In the genomic region with DNA sequence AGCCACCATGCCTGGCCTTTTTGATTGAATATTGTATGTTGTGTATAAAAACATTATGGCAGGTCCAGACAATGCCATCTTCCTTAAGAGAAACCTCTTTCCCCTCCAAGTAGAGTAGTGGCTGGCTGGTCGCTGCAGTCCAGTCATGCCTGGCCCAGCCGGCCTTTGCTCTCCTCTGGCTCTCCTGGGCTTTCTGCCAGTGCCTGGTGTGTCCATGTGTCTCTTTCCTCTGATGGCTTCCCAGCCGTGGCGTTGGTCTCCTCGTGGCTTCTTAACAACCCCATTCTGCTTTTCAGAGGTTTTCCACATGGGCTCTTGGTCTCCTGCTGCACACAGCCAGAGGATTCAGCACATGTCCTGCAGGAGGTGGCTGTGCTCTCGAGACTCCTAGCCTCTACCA, we compare ENCODE assay signal across 25 cellular contexts. TPM values are rescaled to one million over a fixed set of nuclear protein-coding genes. Genes with fewer than 3 reads are reported as not detected.
DNase-seq lines count a peak whose midpoint lies in the region; ATAC-seq, FAIRE-seq and TF ChIP-seq lines count a peak whose summit lies in the region.
"Had no signal": no experiment of that assay in that cellular context is flagged by ENCODE, and none has a peak within 500 bp of the region (broad histone marks: within the 10 kb centered on the region; RNA-seq: fewer than 3 reads in every experiment).

No MANE protein-coding gene starts in this region.

- TF ChIP-seq EP300 in HepG2 (IDR thresholded peaks at IDR 0.05; ENCODE audit: low read depth in 2 of 2, low read length in 2 of 2): no peak
- no peak for TF ChIP-seq EP300 in HepG2 (CRISPR knock-in tag; IDR thresholded peaks at IDR 0.05; ENCODE audit: borderline replicate concordance)

- ATAC-seq in HepG2: no peak
- no peak for ATAC-seq in naive thymus-derived CD8-positive, alpha-beta T cell
- ATAC-seq: CD8-positive, alpha-beta T cell; left colon; stimulated activated memory B cell treated with anti-CD40 and anti-IgM and Interleukin-4, amounts not matched to agents 10 μg/mL and 1 μg/mL and 100 μg/mL, for 72 hours had no signal

- H3K36me3 ChIP-seq in liver (ENCODE audit: control insufficient read depth in 4 of 4, insufficient read depth in 3 of 4, low read depth in 1 of 4, low read length in 3 of 4) (peaks cover 0 to 2% (median under 1%) of the 10 kb centered on the region in 4 donors), HepG2 (replicated peaks in 1 of 2; ENCODE audit: control insufficient read depth in 1 of 2, insufficient read depth in 2 of 2, low read length in 2 of 2) (peaks cover 3 to 24% of the 10 kb centered on the region in 2 experiments)

- no peak for DNase-seq in HepG2 (ENCODE audit: low spot score)
- peak; percentile 71 for DNase-seq in globus pallidus (ENCODE audit: low spot score)
- DNase-seq in naive thymus-derived CD8-positive, alpha-beta T cell: no peak
- DNase-seq in NCI-H1417 (lab: John Stamatoyannopoulos, UW): no peak
- DNase-seq in DMS114 treated with DMSO at 0.1 percent for 48 hours (lab: John Stamatoyannopoulos, UW; ENCODE audit: unreplicated experiment): no peak
- no peak for DNase-seq in NCI-H2171 (lab: John Stamatoyannopoulos, UW)
- no peak for DNase-seq in epidermal melanocyte (ENCODE audit: insufficient read length, low spot score)
- DNase-seq: activated CD4-positive, alpha-beta memory T cell treated with anti-CD3 and anti-CD28 coated beads for 36 hours; activated naive CD4-positive, alpha-beta T cell treated with anti-CD3 and anti-CD28 coated beads, Interleukin-2, amount 50 U/mL, for 16 hours; activated T-cell treated with anti-CD3 and anti-CD28 coated beads, Interleukin-2, amount 50 U/mL, for 1 hour; brain microvascular endothelial cell; CD8-positive, alpha-beta T cell; effector CD4-positive, alpha-beta T cell; HFFc6; left colon; MV-4-11; NCI-H2081 treated with DMSO at 0.1 percent for 48 hours; NCI-H524; SIG-M5; stimulated activated CD4-positive, alpha-beta T cell treated with anti-CD3 and anti-CD28 coated beads, Interleukin-12 subunit alpha, Interleukin-12 subunit beta, amount 100 ng/mL, for 4 hours; upper lobe of left lung had no signal

- no peaks in the 10 kb centered on the region for H3K79me2 ChIP-seq in HepG2 (ENCODE audit: insufficient read depth, low read length)

- H3K4me2 ChIP-seq in HepG2 (ENCODE audit: low read depth, low read length): no peak overlapping the region

- 42% methylated on average over 6 of the region's 6 CpGs for WGBS in liver
- 92% methylated on average over 6 of the region's 6 CpGs for WGBS in HepG2 (ENCODE audit: low lambda C conversion rate)

- FAIRE-seq in HepG2 (lab: Jason Lieb, UNC): no peak

- in situ Hi-C loops in HepG2 (cut with HindIII; ENCODE audit: extremely low pct_ligation_motif_present, low pct_unique_long_range_greater_than_20kb): no loop called here

- peak overlapping the region in 1 of 10 donors; percentile 30 for H3K4me3 Mint-ChIP-seq in naive thymus-derived CD8-positive, alpha-beta T cell
- H3K4me3 Mint-ChIP-seq: activated CD4-positive, alpha-beta memory T cell treated with anti-CD3 and anti-CD28 coated beads for 36 hours; CD8-positive, alpha-beta T cell; HFFc6; stimulated activated memory B cell treated with anti-CD40 and anti-IgM and Interleukin-4, amounts not matched to agents 10 μg/mL and 1 μg/mL and 100 μg/mL, for 72 hours had no signal

- H3K4me1 ChIP-seq in liver (ENCODE audit: control insufficient read depth in 4 of 4, insufficient read depth in 4 of 4, low read length in 3 of 4) (peaks cover 2 to 24% (median 19%) of the 10 kb centered on the region in 4 donors), HepG2 (ENCODE audit: insufficient read depth, low read length) (no peaks in the 10 kb centered on the region)
- H3K4me1 ChIP-seq: parathyroid adenoma had no signal

- no peaks in the 10 kb centered on the region for H4K20me1 ChIP-seq in HepG2 (ENCODE audit: insufficient read depth, low read length)

- no peaks in the 10 kb centered on the region for H3K27me3 Mint-ChIP-seq in naive thymus-derived CD8-positive, alpha-beta T cell
- H3K27me3 Mint-ChIP-seq: activated CD4-positive, alpha-beta memory T cell treated with anti-CD3 and anti-CD28 coated beads for 36 hours; stimulated activated memory B cell treated with anti-CD40 and anti-IgM and Interleukin-4, amounts not matched to agents 10 μg/mL and 1 μg/mL and 100 μg/mL, for 72 hours had no signal

- H3K9me3 Mint-ChIP-seq in naive thymus-derived CD8-positive, alpha-beta T cell: peaks cover 0 to 4% (median 0%) of the 10 kb centered on the region in 9 donors
- H3K9me3 Mint-ChIP-seq: activated CD4-positive, alpha-beta memory T cell treated with anti-CD3 and anti-CD28 coated beads for 36 hours; CD8-positive, alpha-beta T cell; HFFc6; stimulated activated memory B cell treated with anti-CD40 and anti-IgM and Interleukin-4, amounts not matched to agents 10 μg/mL and 1 μg/mL and 100 μg/mL, for 72 hours had no signal

- no peak for TF ChIP-seq RAD21 in liver (IDR thresholded peaks at IDR 0.05)
- no peak for TF ChIP-seq RAD21 in HepG2 (CRISPR knock-in tag; IDR thresholded peaks at IDR 0.05)

- H3K27ac Mint-ChIP-seq in naive thymus-derived CD8-positive, alpha-beta T cell: peak overlapping the region in 8 of 10 donors; percentile 14 to 85 (median 68)
- H3K27ac Mint-ChIP-seq: activated CD4-positive, alpha-beta memory T cell treated with anti-CD3 and anti-CD28 coated beads for 36 hours; CD8-positive, alpha-beta T cell; HFFc6; stimulated activated memory B cell treated with anti-CD40 and anti-IgM and Interleukin-4, amounts not matched to agents 10 μg/mL and 1 μg/mL and 100 μg/mL, for 72 hours had no signal

- intact Hi-C loops in HepG2 (cut with micrococcal nuclease; ENCODE audit: unreplicated experiment): no loop called here

- H3K9me3 ChIP-seq in liver (ENCODE audit: control insufficient read depth in 4 of 4, low read length in 3 of 4) (no peaks in the 10 kb centered on the region), HepG2 (ENCODE audit: low read length) (no peaks in the 10 kb centered on the region)
- H3K9me3 ChIP-seq: upper lobe of left lung had no signal

- H2AFZ ChIP-seq in HepG2 (ENCODE audit: low read length): no peak overlapping the region
- H2AFZ ChIP-seq: parathyroid adenoma had no signal

- no peaks in the 10 kb centered on the region for H3K27me3 ChIP-seq in liver (ENCODE audit: control insufficient read depth in 4 of 4, insufficient read depth in 4 of 4, low read length in 3 of 4)
- no peaks in the 10 kb centered on the region for H3K27me3 ChIP-seq in HepG2 (ENCODE audit: control insufficient read depth in 1 of 2, insufficient read depth in 2 of 2, low read length in 2 of 2)
- H3K27me3 ChIP-seq: brain microvascular endothelial cell, upper lobe of left lung had no signal

- no peak for TF ChIP-seq CTCF in liver (IDR thresholded peaks at IDR 0.05; ENCODE audit: low read depth, low read length, missing input control)
- TF ChIP-seq CTCF in HepG2 (CRISPR knock-in tag; IDR thresholded peaks at IDR 0.05): no peak

- H3K4me1 Mint-ChIP-seq in naive thymus-derived CD8-positive, alpha-beta T cell: peaks cover 2 to 55% (median 38%) of the 10 kb centered on the region in 4 donors

- POLR2A ChIA-PET in HepG2 (lab: Yijun Ruan, JAX): no interaction called here
- POLR2A ChIA-PET in naive thymus-derived CD8-positive, alpha-beta T cell (lab: Charles Lee): interaction anchor here (0.6 kb wide), 1 partner anchor 140 kb away, joined by 5 read pairs; no protein-coding TSS in a partner anchor

- TF ChIP-seq POLR2A in HepG2 (IDR thresholded peaks at IDR 0.05; ENCODE audit: insufficient read depth in 1 of 2, low read depth in 2 of 2, low read length in 2 of 2): no peak

- peaks cover 0 to 70% (median 46%) of the 10 kb centered on the region in 3 donors for H3K36me3 Mint-ChIP-seq in naive thymus-derived CD8-positive, alpha-beta T cell

- CTCF ChIA-PET in HepG2 (lab: Yijun Ruan, JAX; ENCODE audit: low intra/inter-chr PET ratio, low total read pairs): no interaction called here

- H3K9ac ChIP-seq in liver (ENCODE audit: low read depth in 1 of 2, low read length in 2 of 2) (no peak overlapping the region), HepG2 (ENCODE audit: insufficient read depth, low read depth, low read length) (no peak overlapping the region)
- H3K9ac ChIP-seq: parathyroid adenoma had no signal

- no peak overlapping the region for H3K27ac ChIP-seq in liver (ENCODE audit: low read depth in 1 of 2, low read length in 2 of 2)
- H3K27ac ChIP-seq in HepG2 (ENCODE audit: extremely low read length, insufficient read depth, low read length): no peak overlapping the region
- H3K27ac ChIP-seq: brain microvascular endothelial cell, parathyroid adenoma, upper lobe of left lung, VCaP had no signal

- no TSS peak for BruUV-seq in HepG2 (replicated peaks; lab: Mats Ljungman, UMichigan)

- no peak overlapping the region for H3K4me3 ChIP-seq in liver (ENCODE audit: low read depth in 1 of 3, low read length in 3 of 3)
- no peak overlapping the region for H3K4me3 ChIP-seq in HepG2 (replicated peaks in 1 of 3; ENCODE audit: insufficient read depth in 1 of 3, low read depth in 2 of 3, low read length in 3 of 3)
- H3K4me3 ChIP-seq: upper lobe of left lung had no signal

RNA-seq across cellular contexts. Expression of a gene that starts 58.7 kb away (rescaled TPM):
- total RNA-seq in liver (10 to 100 TPM in 1 of 2 donors, 1 to 10 TPM in 1; 9.6 to 21.7 TPM), HepG2 (2016; rRNA removed; fragmentation: Illumina TruSeq; extraction: Trizol) (14.3 and 18.5 TPM in 2 replicates)
- polyA plus RNA-seq in liver (1 to 10 TPM; 3.8 to 5.3 TPM), HepG2 (2011; rRNA removed) (37.6 and 39.6 TPM in 2 replicates)
- 10.2 and 10.8 TPM in 2 replicates for total RNA-seq in HepG2 (2016; cell fraction: cytosol; rRNA removed; fragmentation: Illumina TruSeq; extraction: Trizol; ENCODE audit: low read depth)
- 13.5 and 16.4 TPM in 2 replicates for total RNA-seq in HepG2 (2016; cell fraction: insoluble cytoplasmic fraction; rRNA removed; fragmentation: Illumina TruSeq; extraction: Trizol)
- total RNA-seq in HepG2 (2016; cell fraction: membrane; rRNA removed; fragmentation: Illumina TruSeq; extraction: Trizol): 12.6 and 13.7 TPM in 2 replicates
- 25.8 and 30.7 TPM in 2 replicates for total RNA-seq in HepG2 (2016; cell fraction: nucleus; rRNA removed; fragmentation: Illumina TruSeq; extraction: Trizol)
- 16.3 and 17.3 TPM in 2 replicates for polyA plus RNA-seq in HepG2 (2011; cell fraction: cytosol; rRNA removed)
- 116 and 124 TPM in 2 replicates for polyA plus RNA-seq in HepG2 (2011; cell fraction: nucleus; rRNA removed)
- polyA plus RNA-seq in HepG2 (2012): 21.3 and 25.5 TPM in 2 replicates
- polyA plus RNA-seq in HepG2 (2016; cell fraction: cytosol; fragmentation: Illumina TruSeq; extraction: Trizol; ENCODE audit: low read depth): 2.1 and 2.2 TPM in 2 replicates
- polyA plus RNA-seq in HepG2 (2016; cell fraction: insoluble cytoplasmic fraction; fragmentation: Illumina TruSeq; extraction: Trizol; ENCODE audit: low read depth): 13.0 and 14.5 TPM in 2 replicates
- 3.5 and 5.2 TPM in 2 replicates for polyA plus RNA-seq in HepG2 (2016; cell fraction: membrane; fragmentation: Illumina TruSeq; extraction: Trizol; ENCODE audit: low read depth)
- 63.2 and 73.6 TPM in 2 replicates for polyA plus RNA-seq in HepG2 (2016; cell fraction: nucleus; fragmentation: Illumina TruSeq; extraction: Trizol; ENCODE audit: insufficient read depth, low read depth)
- polyA minus RNA-seq in HepG2 (2011; rRNA and poly(A)+ RNA removed; ENCODE audit: low replicate concordance): 62.8 and 78.2 TPM in 2 replicates
- polyA minus RNA-seq in HepG2 (2011; cell fraction: cytosol; rRNA and poly(A)+ RNA removed): 14.9 and 16.2 TPM in 2 replicates
- polyA minus RNA-seq in HepG2 (2011; cell fraction: nucleus; rRNA and poly(A)+ RNA removed): 89.9 and 90.4 TPM in 2 replicates
- total RNA-seq in naive thymus-derived CD8-positive, alpha-beta T cell: 100 to 1,000 TPM; 158 to 163 TPM
- 10 to 100 TPM; 26.8 to 33.6 (median 28.6) TPM for polyA plus RNA-seq in naive thymus-derived CD8-positive, alpha-beta T cell
